ENCODE assay signal across 11 cellular contexts in the genomic region with DNA sequence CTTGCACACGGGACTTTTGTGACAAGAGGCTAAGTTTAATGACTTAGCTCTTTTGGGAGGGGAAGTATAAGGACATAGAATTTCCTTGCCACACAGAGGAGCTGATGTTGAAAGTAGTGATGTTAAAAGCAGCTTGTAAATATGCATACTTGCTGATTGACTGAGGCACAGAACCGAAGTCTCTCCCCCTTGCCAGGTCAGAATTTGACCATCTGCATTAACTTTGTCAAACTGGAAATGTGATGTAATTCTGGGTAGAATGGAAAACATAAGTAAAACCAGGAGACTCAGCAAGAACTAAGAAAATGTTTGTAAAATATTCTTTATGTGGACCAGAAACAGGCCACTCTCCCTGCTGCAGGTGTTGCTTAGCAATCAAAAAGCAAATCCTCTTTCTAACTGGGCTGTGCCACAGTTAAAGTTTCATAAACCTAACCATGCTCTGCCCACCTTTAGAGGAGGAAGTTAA.
A peak's percentile ranks its signal among the peaks of the same experiment; 100 is the strongest.
DNase-seq lines count a peak whose midpoint lies in the region; ATAC-seq and TF ChIP-seq lines count a peak whose summit lies in the region.
"Had no signal": no experiment of that assay in that cellular context is flagged by ENCODE, and none has a peak within 500 bp of the region (broad histone marks: within the 10 kb centered on the region; RNA-seq: fewer than 3 reads in every experiment).

No MANE protein-coding gene starts in this region.

- H3K27me3 ChIP-seq in adipocyte (replicated peaks; ENCODE audit: control insufficient read depth, insufficient read depth, low read length): no peaks in the 10 kb centered on the region
- H3K27me3 ChIP-seq in hepatocyte: no peaks in the 10 kb centered on the region
- H3K27me3 ChIP-seq: dorsolateral prefrontal cortex had no signal

- no peak for TF ChIP-seq CTCF in GM12865 (IDR thresholded peaks at IDR 0.05; ENCODE audit: insufficient read depth, low read depth, low read length, missing control alignments)
- TF ChIP-seq CTCF in hepatocyte (IDR thresholded peaks at IDR 0.05; ENCODE audit: poor library complexity): no peak

- DNase-seq in GM12865 (ENCODE audit: low read depth): peak; percentile 56
- peak; percentile 45 for DNase-seq in adipocyte (ENCODE audit: low read depth)
- DNase-seq in hepatocyte (ENCODE audit: low spot score): no peak
- no peak for DNase-seq in KG1 (lab: John Stamatoyannopoulos, UW)
- no peak for DNase-seq in activated gamma-delta T cell (lab: John Stamatoyannopoulos, UW)
- DNase-seq: dorsolateral prefrontal cortex, Right ventricle myocardium superior had no signal

- peaks cover 7% of the 10 kb centered on the region for H3K4me1 ChIP-seq in adipocyte (ENCODE audit: control insufficient read depth, insufficient read depth, low read length)
- H3K4me1 ChIP-seq in hepatocyte (ENCODE audit: insufficient read depth): peaks cover 18% of the 10 kb centered on the region

- no peak overlapping the region for H3K27ac ChIP-seq in hepatocyte
- H3K27ac ChIP-seq: parathyroid adenoma had no signal

- H3K79me2 ChIP-seq in hepatocyte: no peaks in the 10 kb centered on the region
- H3K79me2 ChIP-seq: parathyroid adenoma had no signal

- no peaks in the 10 kb centered on the region for H3K9me2 ChIP-seq in hepatocyte (replicated peaks; ENCODE audit: insufficient read depth)

- H3K36me3 ChIP-seq in adipocyte (ENCODE audit: control insufficient read depth, insufficient read depth, low read length, severe bottlenecking): no peaks in the 10 kb centered on the region
- no peaks in the 10 kb centered on the region for H3K36me3 ChIP-seq in hepatocyte (replicated peaks; ENCODE audit: insufficient read depth, low read depth)

- ATAC-seq in GM19455 (IDR thresholded peaks at IDR 0.05; ENCODE audit: unreplicated experiment) (peak; percentile 70), HG03108 (IDR thresholded peaks at IDR 0.05; ENCODE audit: unreplicated experiment) (peak; percentile 59), HG03520 (IDR thresholded peaks at IDR 0.05; ENCODE audit: unreplicated experiment) (no peak)

- H3K4me3 ChIP-seq in GM12865 (ENCODE audit: low read depth, low read length): no peak overlapping the region
- no peak overlapping the region for H3K4me3 ChIP-seq in adipocyte (ENCODE audit: low read length)
- H3K4me3 ChIP-seq in hepatocyte: no peak overlapping the region
- H3K4me3 ChIP-seq: dorsolateral prefrontal cortex had no signal

- H3K9ac ChIP-seq in adipocyte (ENCODE audit: low read length): no peak overlapping the region
- H3K9ac ChIP-seq: parathyroid adenoma had no signal

- no peak overlapping the region for H3K4me2 ChIP-seq in hepatocyte

- WGBS in hepatocyte (ENCODE audit: low lambda C conversion rate, missing lambda C conversion rate): 52% methylated on average over 2 of the region's 2 CpGs

- H4K20me1 ChIP-seq in hepatocyte (ENCODE audit: insufficient read depth, poor library complexity, severe bottlenecking): no peaks in the 10 kb centered on the region

- no peak overlapping the region for H2AFZ ChIP-seq in hepatocyte
- H2AFZ ChIP-seq: parathyroid adenoma had no signal

- H3K9me3 ChIP-seq in adipocyte (ENCODE audit: control insufficient read depth, low read length) (no peaks in the 10 kb centered on the region), hepatocyte (ENCODE audit: low read depth) (no peaks in the 10 kb centered on the region)

Comparison
In these comparisons a context has a peak if more than half of its experiments do, and no peak if none do; other contexts are left out.
1. DNase-seq: peak in GM12865 (single experiment) and adipocyte (single experiment); none in hepatocyte (single experiment), KG1 (single experiment) and activated gamma-delta T cell (single experiment).